ENCODE assay signal across 8 cellular contexts in the genomic region with DNA sequence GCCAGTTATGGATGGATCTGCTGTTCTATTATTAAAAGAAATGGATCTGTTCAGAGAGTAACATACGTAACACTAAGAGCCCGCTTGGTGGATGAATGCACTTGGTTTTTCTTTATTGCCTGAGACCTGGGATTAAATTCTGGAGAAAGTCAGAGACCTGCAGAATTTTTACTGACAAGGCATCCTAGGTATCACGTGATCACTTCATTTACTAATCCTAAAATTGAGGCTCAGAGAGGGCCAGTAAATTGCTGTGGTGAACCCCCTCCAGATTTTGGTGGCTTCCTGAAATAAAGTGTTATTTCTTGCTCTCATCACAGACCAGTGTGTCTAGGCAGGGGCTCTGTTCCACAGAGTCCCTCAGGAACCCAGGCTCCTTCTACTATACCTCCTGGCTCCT.
"Had no signal": no experiment of that assay in that cellular context is flagged by ENCODE, and none has a peak within 500 bp of the region (broad histone marks: within the 10 kb centered on the region; RNA-seq: fewer than 3 reads in every experiment).

No MANE protein-coding gene starts in this region.

- FAIRE-seq: G401.6, GM12878, GM12891, GM12892, GM18507, GM19239 had no signal

- DNase-seq: GDM1, GF-D8 had no signal

- ATAC-seq: GM12878 had no signal

- H3K4me3 ChIP-seq: GM12878 had no signal
